In genomic region chr5:142816577-142816976, GRCh38 we compare ENCODE assay signal across 8 cellular contexts. TPM values are rescaled to one million over a fixed set of nuclear protein-coding genes. Genes with fewer than 3 reads are reported as not detected.
DNase-seq lines count a peak whose midpoint lies in the region; ATAC-seq and TF ChIP-seq lines count a peak whose summit lies in the region.

No MANE protein-coding gene starts in this region.

- H3K4me1 Mint-ChIP-seq in Calu3 (ENCODE audit: low read depth, unreplicated experiment): peaks cover 72% of the 10 kb centered on the region
- H3K4me1 Mint-ChIP-seq in dendritic cell treated with granulocyte-macrophage colony-stimulating factor and Interleukin-4, amounts not matched to agents 40 ng/mL and 50 ng/mL, for 4 days (ENCODE audit: low read depth): peaks cover 95% of the 10 kb centered on the region

- intact Hi-C loops in Calu3 (cut with micrococcal nuclease; ENCODE audit: unreplicated experiment): no loop called here
- intact Hi-C loops in dendritic cell treated with granulocyte-macrophage colony-stimulating factor and Interleukin-4, amounts not matched to agents 40 ng/mL and 50 ng/mL, for 4 days (cut with micrococcal nuclease): loop anchor here (2.0 to 10.0 kb wide), 3 partner anchors 14 to 48 kb away; partner anchors contain the start of gene ARHGAP26

- TF ChIP-seq CTCF in Calu3 (IDR thresholded peaks at IDR 0.05; ENCODE audit: unreplicated experiment) (no peak), neutrophil (IDR thresholded peaks at IDR 0.05) (no peak)

- peaks cover 65 to 78% of the 10 kb centered on the region in 2 experiments for H3K4me1 ChIP-seq in neutrophil (ENCODE audit: control insufficient read depth in 1 of 2, insufficient read depth in 1 of 2, low read depth in 1 of 2, low read length in 1 of 2)

- H3K36me3 ChIP-seq in neutrophil: peaks cover 15% of the 10 kb centered on the region

- no peak overlapping the region for H3K4me3 ChIP-seq in neutrophil (ENCODE audit: low read depth in 1 of 2, low read length in 1 of 2)

- no peaks in the 10 kb centered on the region for H3K9me3 Mint-ChIP-seq in Calu3 (ENCODE audit: low read depth, unreplicated experiment)
- H3K9me3 Mint-ChIP-seq in dendritic cell treated with granulocyte-macrophage colony-stimulating factor and Interleukin-4, amounts not matched to agents 40 ng/mL and 50 ng/mL, for 4 days: no peaks in the 10 kb centered on the region

- H3K27ac Mint-ChIP-seq in Calu3 (ENCODE audit: unreplicated experiment): peak overlapping the region; percentile 19
- peak overlapping the region; percentile 87 for H3K27ac Mint-ChIP-seq in dendritic cell treated with granulocyte-macrophage colony-stimulating factor and Interleukin-4, amounts not matched to agents 40 ng/mL and 50 ng/mL, for 4 days

- BruUV-seq in Calu3 (replicated peaks; lab: Mats Ljungman, UMichigan): no TSS peak

- no peaks in the 10 kb centered on the region for H3K27me3 ChIP-seq in neutrophil

- CTCF ChIA-PET in Calu3 (lab: Charles Lee): no interaction called here

- ATAC-seq in HG03108 (IDR thresholded peaks at IDR 0.05; ENCODE audit: unreplicated experiment) (no peak), HG02642 (IDR thresholded peaks at IDR 0.05; ENCODE audit: poor library complexity, unreplicated experiment) (no peak), HG03097 (IDR thresholded peaks at IDR 0.05; ENCODE audit: low FRiP score, unreplicated experiment) (no peak)

- H3K36me3 Mint-ChIP-seq in Calu3 (ENCODE audit: insufficient read depth, unreplicated experiment): peaks cover 14% of the 10 kb centered on the region
- peaks cover 7% of the 10 kb centered on the region for H3K36me3 Mint-ChIP-seq in dendritic cell treated with granulocyte-macrophage colony-stimulating factor and Interleukin-4, amounts not matched to agents 40 ng/mL and 50 ng/mL, for 4 days (ENCODE audit: low read depth)

- no peaks in the 10 kb centered on the region for H3K9me3 ChIP-seq in neutrophil

- H3K27me3 Mint-ChIP-seq in Calu3 (ENCODE audit: unreplicated experiment): no peaks in the 10 kb centered on the region
- no peaks in the 10 kb centered on the region for H3K27me3 Mint-ChIP-seq in dendritic cell treated with granulocyte-macrophage colony-stimulating factor and Interleukin-4, amounts not matched to agents 40 ng/mL and 50 ng/mL, for 4 days

- peak; percentile 68 for DNase-seq in Calu3
- DNase-seq in NCI-H2107 (lab: John Stamatoyannopoulos, UW): peak; percentile 24
- no peak for DNase-seq in SIG-M5 (lab: John Stamatoyannopoulos, UW)

- peak overlapping the region; percentile 2 for H3K4me3 Mint-ChIP-seq in Calu3 (ENCODE audit: low read depth, unreplicated experiment)
- peak overlapping the region; percentile 59 for H3K4me3 Mint-ChIP-seq in dendritic cell treated with granulocyte-macrophage colony-stimulating factor and Interleukin-4, amounts not matched to agents 40 ng/mL and 50 ng/mL, for 4 days

- H3K27ac ChIP-seq in neutrophil: peak overlapping the region; percentile 93

RNA-seq across cellular contexts. Expression of gene ARHGAP26, which starts 46.4 kb away (rescaled TPM):
- total RNA-seq in Calu3 (2022): 112 and 118 TPM in 2 replicates
